In the genomic region with DNA sequence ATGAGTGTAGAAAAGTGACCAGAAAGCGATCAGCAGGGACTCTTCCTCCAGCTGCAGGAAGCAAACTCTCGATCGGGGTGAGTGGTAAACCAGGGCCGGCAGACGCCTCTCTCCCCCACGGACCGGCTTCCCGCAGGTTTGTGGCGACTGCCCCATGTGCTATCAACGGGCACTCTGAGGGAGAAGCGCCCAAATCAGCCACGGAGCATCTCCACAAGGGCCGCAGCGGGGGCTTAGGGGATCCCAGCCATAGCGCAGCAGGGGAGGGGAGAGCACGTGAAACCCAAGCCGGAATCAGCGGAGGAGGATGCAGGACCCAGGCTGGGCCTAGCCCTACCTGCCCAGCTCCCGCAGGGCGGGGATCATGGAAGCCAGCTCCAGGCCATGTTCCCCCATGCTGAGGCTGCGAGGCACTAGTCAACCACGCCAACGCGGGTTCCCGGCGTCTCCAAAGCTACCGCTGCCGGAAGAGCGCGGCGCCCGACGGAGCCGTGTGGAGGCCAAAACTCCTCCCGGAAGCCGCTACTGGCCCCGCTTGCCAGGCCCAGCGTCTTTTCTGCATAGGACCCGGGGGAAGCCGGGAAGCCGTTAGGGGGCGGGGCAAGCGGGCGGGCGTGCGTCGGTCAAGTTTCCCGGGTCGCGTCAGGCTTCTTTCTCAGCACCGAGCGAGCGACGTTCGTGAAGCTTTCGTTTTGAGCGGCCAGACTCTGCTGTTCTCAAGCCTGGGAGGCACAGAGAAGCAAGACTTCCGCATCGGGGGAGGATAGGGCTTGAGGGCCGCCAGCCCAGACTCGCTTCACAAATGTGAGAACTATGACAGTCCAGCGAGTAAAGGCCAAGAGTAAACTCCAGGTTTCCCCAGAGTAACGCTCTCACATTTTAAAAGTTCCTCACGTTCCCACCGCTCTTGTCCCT, we compare ENCODE assay signal across 8 cellular contexts. TPM values are rescaled to one million over a fixed set of nuclear protein-coding genes. Genes with fewer than 3 reads are reported as not detected.
A peak's percentile ranks its signal among the peaks of the same experiment; 100 is the strongest.
DNase-seq lines count a peak whose midpoint lies in the region; ATAC-seq and TF ChIP-seq lines count a peak whose summit lies in the region.

Gene ATR (minus strand): TSS at position 425 of the 915 bp plus-strand sequence. CDS start 29 bp downstream, at position 396.

- peak; percentile 97 for ATAC-seq in HG03432 (IDR thresholded peaks at IDR 0.05; ENCODE audit: unreplicated experiment)

- TF ChIP-seq POLR2A in GM19099 (IDR thresholded peaks at IDR 0.05; ENCODE audit: extremely low read depth, insufficient read length, low read depth), result peak; percentile 87

- H3K36me3 ChIP-seq in kidney epithelial cell (ENCODE audit: control insufficient read depth, insufficient read depth, low read length), result no peaks in the 10 kb centered on the region

- peak within 1 kb of the TSS; percentile 88 for H3K4me3 ChIP-seq in kidney epithelial cell (ENCODE audit: low read depth, low read length)

- no peaks in the 10 kb centered on the region for H3K27me3 ChIP-seq in kidney epithelial cell (ENCODE audit: control insufficient read depth, insufficient read depth, low read length)

- DNase-seq in AG20443 (ENCODE audit: low spot score) (peak; percentile 98), NCI-H510A (lab: John Stamatoyannopoulos, UW) (peak; percentile 89), cerebellum (ENCODE audit: low spot score) (peak; percentile 89), kidney epithelial cell (ENCODE audit: low read depth) (peak; percentile 84)
- peak; percentile 91 for DNase-seq in activated CD4-positive, alpha-beta T cell treated with anti-CD3 and anti-CD28 coated beads for 1 hour
- peak; percentile 93 to 95 for DNase-seq in stimulated activated CD4-positive, alpha-beta T cell treated with anti-CD3 and anti-CD28 coated beads, Interleukin-15, amount 100 ng/mL, for 48 hours (ENCODE audit: low read depth in 2 of 2)

- no peak for TF ChIP-seq CTCF in kidney epithelial cell (IDR thresholded peaks at IDR 0.05; ENCODE audit: insufficient read depth, low read length, poor library complexity, severe bottlenecking)

RNA-seq across cellular contexts. Expression of gene ATR, which starts in this region (rescaled TPM):
- total RNA-seq in cerebellum (35.0 TPM), kidney epithelial cell (23.6 and 25.2 TPM in 2 replicates)

Comparison
In these comparisons a context has a peak if more than half of its experiments do, and no peak if none do; other contexts are left out.
1. Peak in every context shown above with its lines: DNase-seq, ATAC-seq and H3K4me3 ChIP-seq.